Comparison of ENCODE assay signal across 12 cellular contexts in genomic region chr5:2756764-2757163, GRCh38. TPM values are rescaled to one million over a fixed set of nuclear protein-coding genes. Genes with fewer than 3 reads are reported as not detected.
A peak's percentile ranks its signal among the peaks of the same experiment; 100 is the strongest.
DNase-seq lines count a peak whose midpoint lies in the region; ATAC-seq and TF ChIP-seq lines count a peak whose summit lies in the region.
"Had no signal": no experiment of that assay in that cellular context is flagged by ENCODE, and none has a peak within 500 bp of the region (broad histone marks: within the 10 kb centered on the region; RNA-seq: fewer than 3 reads in every experiment).

No MANE protein-coding gene starts in this region.

- DNase-seq in SK-N-MC (ENCODE audit: low read depth, low spot score) (no peak), hepatocyte (ENCODE audit: low spot score) (peak; percentile 29), retina (peak; percentile 83), hypothalamus (lab: John Stamatoyannopoulos, UW) (no peak), KBM-7 (no peak)
- DNase-seq: activated B cell treated with CpG ODN at 0.5 μM for 24 hours; DMS53; NCI-H69; stimulated activated CD4-positive, alpha-beta T cell treated with anti-CD3 and anti-CD28 coated beads, Interleukin-12 subunit alpha, Interleukin-12 subunit beta, amount 100 ng/mL, for 4 hours had no signal

- H3K27ac ChIP-seq in SK-N-MC (peak overlapping the region; percentile 31; the same call in 1 of the 2 replicates), hepatocyte (no peak overlapping the region)

- 0 out of 2 replicates have a peak, but pooled peaks cover 2% of the 10 kb centered on the region for H3K9me3 ChIP-seq in ES-I3 (ENCODE audit: control insufficient read depth, insufficient read depth, low read length)
- H3K9me3 ChIP-seq in SK-N-MC (ENCODE audit: low read depth, low read length), result no peaks in the 10 kb centered on the region
- H3K9me3 ChIP-seq in hepatocyte (ENCODE audit: low read depth), result no peaks in the 10 kb centered on the region

- peaks cover 72% of the 10 kb centered on the region for H3K27me3 ChIP-seq in hepatocyte

- peak; percentile 24 for TF ChIP-seq CTCF in hepatocyte (IDR thresholded peaks at IDR 0.05; ENCODE audit: poor library complexity)

- in situ Hi-C loops in KBM-7 (cut with MboI; ENCODE audit: low pct_unique_long_range_greater_than_20kb, low sequenced_read_pairs), result no loop called here

- H3K4me2 ChIP-seq in hepatocyte, result peak overlapping the region; percentile 89

- H3K36me3 ChIP-seq in ES-I3 (ENCODE audit: insufficient read depth, low read length) (no peaks in the 10 kb centered on the region), SK-N-MC (ENCODE audit: insufficient read depth, low read length) (no peaks in the 10 kb centered on the region), hepatocyte (replicated peaks; ENCODE audit: insufficient read depth, low read depth) (no peaks in the 10 kb centered on the region)

- H3K4me1 ChIP-seq in ES-I3 (ENCODE audit: insufficient read depth, low read length) (peaks cover 14% of the 10 kb centered on the region), hepatocyte (ENCODE audit: insufficient read depth) (peaks cover 24% of the 10 kb centered on the region)

- H3K79me2 ChIP-seq in hepatocyte, result no peaks in the 10 kb centered on the region

- no peaks in the 10 kb centered on the region for H4K20me1 ChIP-seq in hepatocyte (ENCODE audit: insufficient read depth, poor library complexity, severe bottlenecking)

- ATAC-seq in GM21390 (IDR thresholded peaks at IDR 0.05; ENCODE audit: unreplicated experiment) (no peak), HG02938 (IDR thresholded peaks at IDR 0.05; ENCODE audit: unreplicated experiment) (no peak)

- H3K4me3 ChIP-seq in SK-N-MC (no peak overlapping the region), hepatocyte (peak overlapping the region; percentile 48)

- H2AFZ ChIP-seq in hepatocyte, result peak overlapping the region; percentile 93

- H3K9ac ChIP-seq in ES-I3 (ENCODE audit: low read depth, low read length) (peak overlapping the region; percentile 69; the same call in 1 of the 2 replicates), SK-N-MC (ENCODE audit: insufficient read length) (no peak overlapping the region)

- no peaks in the 10 kb centered on the region for H3K9me2 ChIP-seq in hepatocyte (replicated peaks; ENCODE audit: insufficient read depth)

- WGBS in hepatocyte (ENCODE audit: low lambda C conversion rate, missing lambda C conversion rate), result 2% methylated on average over 32 of the region's 32 CpGs

RNA-seq across cellular contexts. Expression of gene IRX2, which starts 5.3 kb away (rescaled TPM):
- total RNA-seq in hepatocyte, result 6.0 and 7.5 TPM in 2 replicates
- polyA plus RNA-seq in hepatocyte, result 7.8 and 8.1 TPM in 2 replicates
- total RNA-seq: activated B cell treated with CpG ODN at 0.5 μM for 24 hours had no signal

Comparison
In these comparisons a context has a peak if more than half of its experiments do, and no peak if none do; other contexts are left out.
1. DNase-seq: peak in hepatocyte (single experiment) and retina (single experiment); none in SK-N-MC (single experiment), hypothalamus (0 of 51) and KBM-7 (single experiment).